In genomic region chr18:71784777-71785176, GRCh38 we compare ENCODE assay signal across 12 cellular contexts.
DNase-seq lines count a peak whose midpoint lies in the region; ATAC-seq, FAIRE-seq and TF ChIP-seq lines count a peak whose summit lies in the region.
"Had no signal": no experiment of that assay in that cellular context is flagged by ENCODE, and none has a peak within 500 bp of the region (broad histone marks: within the 10 kb centered on the region; RNA-seq: fewer than 3 reads in every experiment).

No MANE protein-coding gene starts in this region.

- H3K27ac ChIP-seq in K562 (ENCODE audit: extremely low read depth, low read depth, low read length), result no peak overlapping the region

- CTCF ChIA-PET in activated naive CD4-positive, alpha-beta T cell treated with anti-CD3 and anti-CD28 coated beads for 36 hours (lab: Charles Lee), result interaction anchor here (1.3 to 1.5 kb wide), 3 partner anchors 10 to 88 kb away, joined by 3 to 5 read pairs (median 3); no protein-coding TSS in a partner anchor
- CTCF ChIA-PET in K562 (lab: Yijun Ruan, JAX; ENCODE audit: low intra/inter-chr PET ratio), result no interaction called here

- DNase-seq in activated naive CD4-positive, alpha-beta T cell treated with anti-CD3 and anti-CD28 coated beads for 36 hours, result peak; percentile 26
- DNase-seq in activated naive CD4-positive, alpha-beta T cell (lab: John Stamatoyannopoulos, UW), result no peak
- DNase-seq in HT1080 (ENCODE audit: low read depth) (peak; percentile 34), K562 (ENCODE audit: extremely low read depth in 1 of 4, low spot score in 3 of 4) (peak; percentile 2 to 12 (median 4)), H54 (ENCODE audit: insufficient read length, low spot score) (no peak)
- no peak for DNase-seq in stimulated activated naive B cell treated with anti-CD40 and anti-IgM and Interleukin-4, amounts not matched to agents 10 μg/mL and 1 μg/mL and 100 μg/mL, for 72 hours
- DNase-seq in activated CD4-positive, alpha-beta T cell treated with anti-CD3 and anti-CD28 coated beads for 1 hour, result no peak
- DNase-seq: HCEC 1CT, SHP77 treated with DMSO at 0.1 percent for 48 hours had no signal

- no peaks in the 10 kb centered on the region for H3K79me2 ChIP-seq in K562 (ENCODE audit: control insufficient read depth, insufficient read depth, low read length)

- TF ChIP-seq EP300 in K562 (IDR thresholded peaks at IDR 0.05; ENCODE audit: low read length), result no peak

- intact Hi-C loops in activated naive CD4-positive, alpha-beta T cell treated with anti-CD3 and anti-CD28 coated beads for 36 hours (cut with micrococcal nuclease), result loop anchor here (1.0 to 10.0 kb wide), 5 partner anchors 390 to 1294 kb away; no protein-coding TSS in a partner anchor
- intact Hi-C loops in K562 (cut with micrococcal nuclease), result loop anchor here (10.0 kb wide), 2 partner anchors 150 to 1290 kb away; no protein-coding TSS in a partner anchor

- H3K4me1 ChIP-seq in K562 (replicated peaks in 1 of 2; ENCODE audit: control insufficient read depth in 2 of 2, insufficient read depth in 2 of 2, low read length in 2 of 2), result no peaks in the 10 kb centered on the region

- no peaks in the 10 kb centered on the region for H3K9me3 Mint-ChIP-seq in activated naive CD4-positive, alpha-beta T cell treated with anti-CD3 and anti-CD28 coated beads for 36 hours
- no peaks in the 10 kb centered on the region for H3K9me3 Mint-ChIP-seq in stimulated activated naive B cell treated with anti-CD40 and anti-IgM and Interleukin-4, amounts not matched to agents 10 μg/mL and 1 μg/mL and 100 μg/mL, for 72 hours

- no peak overlapping the region for H3K4me3 ChIP-seq in K562
- H3K4me3 ChIP-seq: lung had no signal

- no peaks in the 10 kb centered on the region for H3K4me1 Mint-ChIP-seq in activated naive CD4-positive, alpha-beta T cell treated with anti-CD3 and anti-CD28 coated beads for 36 hours (ENCODE audit: low read depth)
- no peaks in the 10 kb centered on the region for H3K4me1 Mint-ChIP-seq in stimulated activated naive B cell treated with anti-CD40 and anti-IgM and Interleukin-4, amounts not matched to agents 10 μg/mL and 1 μg/mL and 100 μg/mL, for 72 hours
- H3K4me1 Mint-ChIP-seq: CD8-positive, alpha-beta memory T cell had no signal

- no peaks in the 10 kb centered on the region for H3K36me3 ChIP-seq in K562 (ENCODE audit: control insufficient read depth, insufficient read depth, low read length)

- ATAC-seq in K562 (no peak), HG03442 (IDR thresholded peaks at IDR 0.05; ENCODE audit: unreplicated experiment) (no peak)
- peak; percentile 23 to 61 for ATAC-seq in stimulated activated naive B cell treated with anti-CD40 and anti-IgM and Interleukin-4, amounts not matched to agents 10 μg/mL and 1 μg/mL and 100 μg/mL, for 72 hours (replicated peaks)

- TF ChIP-seq POLR2A in K562 (conservative IDR thresholded peaks at IDR 0.05), result no peak
- TF ChIP-seq POLR2A in H54 (IDR thresholded peaks at IDR 0.05; ENCODE audit: low read depth, low read length), result no peak

- H3K9me3 ChIP-seq in K562 (replicated peaks; ENCODE audit: control insufficient read depth, insufficient read depth, low read depth, low read length), result no peaks in the 10 kb centered on the region

- H3K27ac Mint-ChIP-seq in activated naive CD4-positive, alpha-beta T cell treated with anti-CD3 and anti-CD28 coated beads for 36 hours, result no peak overlapping the region
- H3K27ac Mint-ChIP-seq in stimulated activated naive B cell treated with anti-CD40 and anti-IgM and Interleukin-4, amounts not matched to agents 10 μg/mL and 1 μg/mL and 100 μg/mL, for 72 hours, result no peak overlapping the region
- H3K27ac Mint-ChIP-seq: CD8-positive, alpha-beta memory T cell had no signal

- TF ChIP-seq CTCF in K562 (IDR thresholded peaks at IDR 0.05 in 2 of 3, conservative IDR thresholded peaks at IDR 0.05 in 1 of 3; ENCODE audit: insufficient read depth in 2 of 3, low read depth in 1 of 3, low read length in 3 of 3), result peak in 1 of 3 experiments; percentile 18; a peak in 1 of 6 replicates

- in situ Hi-C loops in K562 (cut with MboI), result no loop called here

- peak in 1 of 2 experiments; percentile 9; a peak in 1 of 4 replicates for TF ChIP-seq RAD21 in K562 (CRISPR knock-in tag; conservative IDR thresholded peaks at IDR 0.05 in 1 of 2, IDR thresholded peaks at IDR 0.05 in 1 of 2)

- POLR2A ChIA-PET in K562 (lab: Yijun Ruan, JAX), result no interaction called here

- no peak overlapping the region for H3K4me2 ChIP-seq in K562 (ENCODE audit: insufficient read depth, low read length)

- no peak overlapping the region for H3K4me3 Mint-ChIP-seq in activated naive CD4-positive, alpha-beta T cell treated with anti-CD3 and anti-CD28 coated beads for 36 hours
- H3K4me3 Mint-ChIP-seq in stimulated activated naive B cell treated with anti-CD40 and anti-IgM and Interleukin-4, amounts not matched to agents 10 μg/mL and 1 μg/mL and 100 μg/mL, for 72 hours, result no peak overlapping the region
- H3K4me3 Mint-ChIP-seq: CD8-positive, alpha-beta memory T cell had no signal

- no TSS peak for BruUV-seq in K562 (replicated peaks; lab: Mats Ljungman, UMichigan)

- H3K9me1 ChIP-seq in K562 (ENCODE audit: control insufficient read depth, insufficient read depth, low read length), result no peaks in the 10 kb centered on the region

- no peaks in the 10 kb centered on the region for H3K36me3 Mint-ChIP-seq in activated naive CD4-positive, alpha-beta T cell treated with anti-CD3 and anti-CD28 coated beads for 36 hours (ENCODE audit: low read depth)
- H3K36me3 Mint-ChIP-seq in stimulated activated naive B cell treated with anti-CD40 and anti-IgM and Interleukin-4, amounts not matched to agents 10 μg/mL and 1 μg/mL and 100 μg/mL, for 72 hours, result no peaks in the 10 kb centered on the region
- H3K36me3 Mint-ChIP-seq: CD8-positive, alpha-beta memory T cell had no signal

- no peak overlapping the region for H2AFZ ChIP-seq in K562 (ENCODE audit: low read depth, low read length)

- no peak overlapping the region for H3K9ac ChIP-seq in K562 (ENCODE audit: insufficient read depth in 1 of 2, low read depth in 2 of 2, low read length in 2 of 2)

- no peaks in the 10 kb centered on the region for H4K20me1 ChIP-seq in K562 (replicated peaks; ENCODE audit: control insufficient read depth, insufficient read depth, low read length)

- no peaks in the 10 kb centered on the region for H3K27me3 Mint-ChIP-seq in activated naive CD4-positive, alpha-beta T cell treated with anti-CD3 and anti-CD28 coated beads for 36 hours (ENCODE audit: low read depth)
- no peaks in the 10 kb centered on the region for H3K27me3 Mint-ChIP-seq in stimulated activated naive B cell treated with anti-CD40 and anti-IgM and Interleukin-4, amounts not matched to agents 10 μg/mL and 1 μg/mL and 100 μg/mL, for 72 hours
- H3K27me3 Mint-ChIP-seq: CD8-positive, alpha-beta memory T cell had no signal

- H3K27me3 ChIP-seq in K562 (ENCODE audit: control insufficient read depth in 2 of 2, insufficient read depth in 2 of 2, low read length in 2 of 2), result no peaks in the 10 kb centered on the region

- 2% methylated on average over 4 of the region's 4 CpGs for WGBS in K562 (ENCODE audit: insufficient coverage, low coverage, missing lambda C conversion rate)

- no peak for FAIRE-seq in K562 (lab: Jason Lieb, UNC)
- FAIRE-seq in H54 (lab: Jason Lieb, UNC), result no peak

TF ChIP-seq in K562, 482 proteins besides CTCF, POLR2A, EP300 and RAD21:
- TF ChIP-seq USF1 (CRISPR knock-in tag; IDR thresholded peaks at IDR 0.05), result no peak
- TF ChIP-seq PTRF (tag; IDR thresholded peaks at IDR 0.05), result no peak
- no peak for TF ChIP-seq THRA (IDR thresholded peaks at IDR 0.05)
- TF ChIP-seq ZNF507 (tag; conservative IDR thresholded peaks at IDR 0.05), result no peak
- no peak for TF ChIP-seq NUFIP1 (IDR thresholded peaks at IDR 0.05; ENCODE audit: partially characterized antibody)

Comparison
In these comparisons a context has a peak if more than half of its experiments do, and no peak if none do; other contexts are left out.
1. DNase-seq: peak in activated naive CD4-positive, alpha-beta T cell treated with anti-CD3 and anti-CD28 coated beads for 36 hours (single experiment), HT1080 (single experiment) and K562 (4 of 4); none in activated naive CD4-positive, alpha-beta T cell (0 of 4), stimulated activated naive B cell treated with anti-CD40 and anti-IgM and Interleukin-4, amounts not matched to agents 10 μg/mL and 1 μg/mL and 100 μg/mL, for 72 hours (single experiment), H54 (single experiment) and activated CD4-positive, alpha-beta T cell treated with anti-CD3 and anti-CD28 coated beads for 1 hour (single experiment).
2. ATAC-seq: peak in stimulated activated naive B cell treated with anti-CD40 and anti-IgM and Interleukin-4, amounts not matched to agents 10 μg/mL and 1 μg/mL and 100 μg/mL, for 72 hours (2 of 2); none in K562 (single experiment) and HG03442 (single experiment).